ENCODE assay signal across 26 cellular contexts in genomic region chr1:201064806-201065205, GRCh38. TPM values are rescaled to one million over a fixed set of nuclear protein-coding genes. Genes with fewer than 3 reads are reported as not detected.
DNase-seq lines count a peak whose midpoint lies in the region; ATAC-seq, FAIRE-seq and TF ChIP-seq lines count a peak whose summit lies in the region.
"Had no signal": no experiment of that assay in that cellular context is flagged by ENCODE, and none has a peak within 500 bp of the region (broad histone marks: within the 10 kb centered on the region; RNA-seq: fewer than 3 reads in every experiment).

No MANE protein-coding gene starts in this region.

- in situ Hi-C loops in SK-MEL-5 (cut with HindIII; ENCODE audit: low pct_unique_long_range_greater_than_20kb, low sequenced_read_pairs): no loop called here

- DNase-seq in HT1080 (ENCODE audit: low read depth) (peak; percentile 16), SK-MEL-5 (ENCODE audit: low read depth, low spot score) (peak; percentile 22), kidney (peak; percentile 41), osteoblast (ENCODE audit: insufficient read length, low spot score, missing footprints) (peak; percentile 75), D721Med (ENCODE audit: insufficient read length, low spot score) (no peak), SW 1271 (lab: John Stamatoyannopoulos, UW) (no peak), SK-N-DZ (ENCODE audit: low spot score) (no peak)
- DNase-seq: 8988T; ACHN; BE2C; C1 segment of cervical spinal cord; CD4-positive, alpha-beta memory T cell; CD4-positive, CD25-positive, alpha-beta regulatory T cell; CD8-positive, alpha-beta memory T cell; COR-L47; DMS79 treated with DMSO at 0.1 percent for 48 hours; GF-D8 had no signal

- no peak for ATAC-seq in GM18502 (IDR thresholded peaks at IDR 0.05; ENCODE audit: poor library complexity, unreplicated experiment)

- H2AFZ ChIP-seq in osteoblast (ENCODE audit: low read length): no peak overlapping the region

- H3K79me2 ChIP-seq in osteoblast (ENCODE audit: insufficient read depth, low read length): no peaks in the 10 kb centered on the region

- H4K20me1 ChIP-seq in osteoblast (ENCODE audit: insufficient read depth, low read length): no peaks in the 10 kb centered on the region
- H4K20me1 ChIP-seq: BLaER1 had no signal

- peaks cover 18% of the 10 kb centered on the region for H3K27me3 ChIP-seq in osteoblast (ENCODE audit: insufficient read depth, low read length)
- H3K27me3 ChIP-seq: BE2C, BLaER1 had no signal

- no peak for TF ChIP-seq CTCF in kidney (IDR thresholded peaks at IDR 0.05; ENCODE audit: borderline replicate concordance, extremely low read depth, insufficient read depth)
- TF ChIP-seq CTCF in osteoblast (IDR thresholded peaks at IDR 0.05; ENCODE audit: extremely low read depth, low read depth, low read length): no peak
- no peak for TF ChIP-seq CTCF in D721Med (IDR thresholded peaks at IDR 0.05; ENCODE audit: insufficient read depth, missing control alignments)

- intact Hi-C loops in kidney (cut with DNase I): no loop called here

- H3K4me1 ChIP-seq in kidney (ENCODE audit: control insufficient read depth in 1 of 2, insufficient read depth in 1 of 2, low read depth in 1 of 2, low read length in 2 of 2) (no peaks in the 10 kb centered on the region), osteoblast (ENCODE audit: insufficient read depth, low read length) (no peaks in the 10 kb centered on the region)
- H3K4me1 ChIP-seq: BE2C had no signal

- no peaks in the 10 kb centered on the region for H3K9me3 ChIP-seq in kidney (ENCODE audit: control insufficient read depth in 1 of 2, low read length in 2 of 2)
- no peaks in the 10 kb centered on the region for H3K9me3 ChIP-seq in osteoblast (ENCODE audit: low read depth, low read length)
- H3K9me3 ChIP-seq: BE2C, BLaER1 had no signal

- H3K36me3 ChIP-seq in kidney (ENCODE audit: control insufficient read depth in 1 of 2, insufficient read depth in 2 of 2, low read length in 2 of 2): no peaks in the 10 kb centered on the region
- H3K36me3 ChIP-seq in osteoblast (ENCODE audit: insufficient read depth, low read length): no peaks in the 10 kb centered on the region
- H3K36me3 ChIP-seq: BE2C, BLaER1 had no signal

- H3K27ac ChIP-seq in kidney (ENCODE audit: low read depth in 2 of 2, low read length in 2 of 2): no peak overlapping the region
- H3K27ac ChIP-seq in osteoblast (ENCODE audit: low read depth, low read length): no peak overlapping the region
- H3K27ac ChIP-seq: BLaER1 had no signal

- no peak for FAIRE-seq in kidney (lab: Jason Lieb, UNC)
- no peak for FAIRE-seq in D721Med (lab: Jason Lieb, UNC)
- FAIRE-seq: A204.1, G401.6, GM12891, GM18507 had no signal

- H3K4me3 ChIP-seq in kidney (ENCODE audit: low read length in 2 of 2) (no peak overlapping the region), osteoblast (ENCODE audit: insufficient read depth, low read length) (no peak overlapping the region)
- H3K4me3 ChIP-seq: BLaER1 had no signal

- H3K4me2 ChIP-seq in osteoblast (ENCODE audit: insufficient read depth, low read length): no peak overlapping the region
- H3K4me2 ChIP-seq: BLaER1 had no signal

- no peak overlapping the region for H3K9ac ChIP-seq in kidney (ENCODE audit: low read length in 2 of 2)
- H3K9ac ChIP-seq: BLaER1 had no signal

RNA-seq across cellular contexts. Expression of gene KIF21B, which starts 41.3 kb away (rescaled TPM):
- 4.7 and 5.2 TPM in 2 replicates for total RNA-seq in HT1080 (2014; rRNA removed; shearing (Covaris generic))
- polyA plus RNA-seq in HT1080 (2015; cell fraction: cytosol; rRNA removed): 7.9 and 8.9 TPM in 2 replicates
- 14.3 and 15.3 TPM in 2 replicates for polyA plus RNA-seq in HT1080 (2015; cell fraction: nucleus; rRNA removed)
- 0.74 and 0.85 TPM in 2 replicates for total RNA-seq in SK-MEL-5 (2014; rRNA removed; shearing (Covaris generic))
- polyA plus RNA-seq in SK-MEL-5 (2015; cell fraction: cytosol; rRNA removed): 1.5 and 1.9 TPM in 2 replicates
- 0.87 and 1.6 TPM in 2 replicates for polyA plus RNA-seq in SK-MEL-5 (2015; cell fraction: nucleus; rRNA removed)
- total RNA-seq in kidney (5.6 TPM), osteoblast (under 0.01 TPM in 2 replicates)
- polyA plus RNA-seq in kidney (ENCODE audit: insufficient read depth, low read depth, low replicate concordance): 0.19 TPM
- polyA plus RNA-seq in SK-N-DZ (2014; cell fraction: cytosol; rRNA removed): 5.3 and 6.0 TPM in 2 replicates
- 7.1 and 12.0 TPM in 2 replicates for polyA plus RNA-seq in SK-N-DZ (2014; cell fraction: nucleus; rRNA removed)

RNA-seq across cellular contexts. Expression of gene CACNA1S, which starts 47.4 kb away (rescaled TPM):
- not detected in 2 replicates for total RNA-seq in HT1080 (2014; rRNA removed; shearing (Covaris generic))
- polyA plus RNA-seq in HT1080 (2015; cell fraction: cytosol; rRNA removed): not detected in 2 replicates
- not detected in 2 replicates for polyA plus RNA-seq in HT1080 (2015; cell fraction: nucleus; rRNA removed)
- total RNA-seq in SK-MEL-5 (2014; rRNA removed; shearing (Covaris generic)): 0.05 TPM in 1 of 2 replicates, not detected in the other
- polyA plus RNA-seq in SK-MEL-5 (2015; cell fraction: cytosol; rRNA removed): not detected in 2 replicates
- polyA plus RNA-seq in SK-MEL-5 (2015; cell fraction: nucleus; rRNA removed): 0.04 TPM in 1 of 2 replicates, not detected in the other
- total RNA-seq in kidney (not detected), osteoblast (not detected in 2 replicates)
- 0.41 TPM for polyA plus RNA-seq in kidney (ENCODE audit: insufficient read depth, low read depth, low replicate concordance)
- not detected in 2 replicates for polyA plus RNA-seq in SK-N-DZ (2014; cell fraction: cytosol; rRNA removed)
- polyA plus RNA-seq in SK-N-DZ (2014; cell fraction: nucleus; rRNA removed): not detected in 2 replicates
- total RNA-seq: A673; CD4-positive, alpha-beta memory T cell; CD4-positive, CD25-positive, alpha-beta regulatory T cell; CD8-positive, alpha-beta memory T cell had no signal
- polyA plus RNA-seq: AG04450; CD14-positive monocyte; CD4-positive, alpha-beta memory T cell; CD4-positive, CD25-positive, alpha-beta regulatory T cell; CD8-positive, alpha-beta memory T cell had no signal

Comparison
In these comparisons a context has a peak if more than half of its experiments do, and no peak if none do; other contexts are left out.
1. DNase-seq: peak in HT1080 (single experiment), SK-MEL-5 (single experiment), kidney (single experiment) and osteoblast (single experiment); none in D721Med (single experiment), SW 1271 (0 of 2) and SK-N-DZ (single experiment).